In the genomic region with DNA sequence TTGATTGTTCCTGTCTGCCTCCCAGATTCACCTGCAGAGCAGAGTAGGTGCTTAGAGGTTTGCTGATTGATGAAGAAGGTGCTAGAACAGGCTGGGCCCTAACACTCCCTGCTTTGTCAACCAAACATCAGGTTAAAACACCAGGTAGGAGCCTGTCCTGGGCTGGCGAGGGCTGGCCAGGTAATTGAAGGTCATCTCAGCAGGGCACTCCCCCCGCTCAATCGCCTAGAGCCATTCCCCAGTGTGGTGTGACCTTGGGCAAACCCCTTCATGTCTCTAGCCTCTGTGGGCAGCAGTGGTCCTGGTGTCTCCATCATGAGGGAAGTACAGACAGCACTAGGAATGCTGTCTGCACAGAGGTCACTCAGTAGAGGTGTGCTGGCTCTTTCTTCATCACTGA, we compare ENCODE assay signal across 18 cellular contexts.
DNase-seq lines count a peak whose midpoint lies in the region; ATAC-seq and TF ChIP-seq lines count a peak whose summit lies in the region.
"Had no signal": no experiment of that assay in that cellular context is flagged by ENCODE, and none has a peak within 500 bp of the region (broad histone marks: within the 10 kb centered on the region; RNA-seq: fewer than 3 reads in every experiment).

No MANE protein-coding gene starts in this region.

- DNase-seq in NCI-H1417 (lab: John Stamatoyannopoulos, UW) (peak in 2 of 3 experiments; percentile 16 to 44), NCI-H1417 treated with DMSO at 0.1 percent for 48 hours (lab: John Stamatoyannopoulos, UW) (no peak), RWPE1 (ENCODE audit: low spot score) (no peak), lower lobe of right lung (no peak), thyroid gland (no peak), hippocampal formation (lab: John Stamatoyannopoulos, UW) (no peak), RKO (ENCODE audit: low spot score) (no peak), SW480 (ENCODE audit: low spot score) (no peak)
- DNase-seq: activated CD4-positive, alpha-beta T cell treated with anti-CD3 and anti-CD28 coated beads, Interleukin-2, amount 50 U/mL, for 48 hours; activated naive CD4-positive, alpha-beta T cell treated with Interleukin-2 at 50 U/mL for 16 hours; activated T-cell treated with anti-CD3 and anti-CD28 coated beads, Interleukin-2, amount 50 U/mL, for 1 hour; cerebellar nuclear complex; effector memory CD8-positive, alpha-beta T cell; immature natural killer cell; NCI-H1092; stimulated activated CD4-positive, alpha-beta T cell treated with anti-CD3 and anti-CD28 coated beads, Interleukin-4, amount 100 ng/mL, for 1 hour had no signal

- no peak for TF ChIP-seq CTCF in RWPE1 (conservative IDR thresholded peaks at IDR 0.05; ENCODE audit: low read depth)
- no peak for TF ChIP-seq CTCF in lower lobe of right lung (IDR thresholded peaks at IDR 0.05)
- TF ChIP-seq CTCF in thyroid gland (IDR thresholded peaks at IDR 0.05), result no peak

- H3K4me1 ChIP-seq in lower lobe of right lung (peaks cover 47% of the 10 kb centered on the region), thyroid gland (peaks cover 26 to 45% of the 10 kb centered on the region in 2 donors)

- H3K27me3 ChIP-seq in lower lobe of right lung (ENCODE audit: low read depth) (peaks cover 4% of the 10 kb centered on the region), thyroid gland (no peaks in the 10 kb centered on the region)

- WGBS in thyroid gland, 2 donors, result 75 to 93% methylated on average over 3 of the region's 3 CpGs

- intact Hi-C loops in lower lobe of right lung (cut with DNase I) (no loop called here), thyroid gland (cut with DNase I) (loop anchor here (5.0 to 10.0 kb wide), 2 partner anchors 88 to 206 kb away; partner anchors contain the start of genes KLF15 and ZXDC)

- no peak for TF ChIP-seq POLR2A in thyroid gland (IDR thresholded peaks at IDR 0.05)

- H3K4me3 ChIP-seq in lower lobe of right lung (no peak overlapping the region), thyroid gland (replicated peaks in 1 of 3) (no peak overlapping the region)
- H3K4me3 ChIP-seq: smooth muscle cell had no signal

- H3K9me3 ChIP-seq in lower lobe of right lung, result no peaks in the 10 kb centered on the region
- no peaks in the 10 kb centered on the region for H3K9me3 ChIP-seq in thyroid gland

- CTCF ChIA-PET in RWPE1 (lab: Yijun Ruan, JAX), result no interaction called here

- POLR2A ChIA-PET in RWPE1 (lab: Yijun Ruan, JAX; ENCODE audit: low non-redundant PET), result no interaction called here

- H3K27ac ChIP-seq in RWPE1 (peak overlapping the region; percentile 95), lower lobe of right lung (peak overlapping the region; percentile 86), thyroid gland (peak overlapping the region in 2 of 3 donors; percentile 0 to 80)
- H3K27ac ChIP-seq: 22Rv1 had no signal

- ATAC-seq in lower lobe of right lung, result no peak
- ATAC-seq: effector memory CD8-positive, alpha-beta T cell had no signal

- H3K36me3 ChIP-seq in lower lobe of right lung (no peaks in the 10 kb centered on the region), thyroid gland (no peaks in the 10 kb centered on the region)

Comparison
In these comparisons a context has a peak if more than half of its experiments do, and no peak if none do; other contexts are left out.
1. DNase-seq: peak in NCI-H1417 (2 of 3); none in NCI-H1417 treated with DMSO at 0.1 percent for 48 hours (single experiment), RWPE1 (single experiment), lower lobe of right lung (single experiment), thyroid gland (0 of 2), hippocampal formation (0 of 2), RKO (single experiment) and SW480 (single experiment).
2. H3K27ac ChIP-seq: peak in every context shown above with its lines; median percentile 95 in RWPE1; 86 in lower lobe of right lung; 40 in thyroid gland.